In the genomic region with DNA sequence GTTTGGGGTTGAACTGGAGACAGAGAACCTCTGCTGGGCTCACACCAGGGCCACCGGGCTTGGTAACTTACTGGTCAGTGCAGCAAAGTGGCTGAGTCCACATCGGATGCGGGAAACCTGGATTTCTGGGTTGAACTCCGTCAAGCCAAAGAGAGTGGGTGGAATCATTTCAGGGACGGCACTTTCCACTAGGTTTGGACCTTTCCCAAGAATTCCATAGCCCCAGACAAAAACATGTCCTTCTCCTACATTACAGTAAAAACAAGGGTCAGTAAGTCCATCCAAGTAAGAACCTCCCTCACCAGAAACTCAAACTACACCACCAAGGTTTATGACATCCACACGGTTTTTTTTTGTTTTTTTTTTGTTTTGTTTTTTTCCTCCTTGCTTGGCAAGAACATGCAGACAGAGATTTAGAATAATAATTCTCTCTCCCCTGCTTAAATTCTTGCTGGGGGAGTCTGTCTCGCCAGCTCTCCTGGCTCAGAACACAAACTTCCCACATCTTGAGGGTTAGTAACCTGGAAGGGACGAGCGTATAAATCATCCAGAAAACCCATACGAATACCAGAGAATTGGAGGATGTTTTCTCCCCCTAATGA, we compare ENCODE assay signal across 11 cellular contexts. TPM values are rescaled to one million over a fixed set of nuclear protein-coding genes. Genes with fewer than 3 reads are reported as not detected.
DNase-seq lines count a peak whose midpoint lies in the region; ATAC-seq and TF ChIP-seq lines count a peak whose summit lies in the region.
"Had no signal": no experiment of that assay in that cellular context is flagged by ENCODE, and none has a peak within 500 bp of the region (broad histone marks: within the 10 kb centered on the region; RNA-seq: fewer than 3 reads in every experiment).

No MANE protein-coding gene starts in this region.

- H3K27ac ChIP-seq in ACC112 (ENCODE audit: low read depth, low read length) = peak overlapping the region; percentile 71
- peak overlapping the region; percentile 10 to 84 (median 64) for H3K27ac ChIP-seq in heart left ventricle

- H3K9me3 ChIP-seq in heart left ventricle = no peaks in the 10 kb centered on the region

- TF ChIP-seq CTCF in astrocyte of the cerebellum (IDR thresholded peaks at IDR 0.05; ENCODE audit: low read depth, low read length, missing control alignments) (no peak), heart left ventricle (IDR thresholded peaks at IDR 0.05) (no peak)

- H3K79me2 ChIP-seq in ACC112 (ENCODE audit: control insufficient read depth, insufficient read depth, low read length, unreplicated experiment) = no peaks in the 10 kb centered on the region

- in situ Hi-C loops in astrocyte of the cerebellum (cut with HindIII; ENCODE audit: low sequenced_read_pairs) = no loop called here

- DNase-seq in astrocyte of the cerebellum (ENCODE audit: low read depth) (peak; percentile 43), heart left ventricle (peak in 2 of 5 donors; percentile 32 to 48), sciatic nerve (ENCODE audit: low spot score) (no peak), NCI-H2107 treated with DMSO at 0.1 percent for 48 hours (lab: John Stamatoyannopoulos, UW; ENCODE audit: unreplicated experiment) (no peak), NCI-H524 treated with DMSO at 0.1 percent for 48 hours (lab: John Stamatoyannopoulos, UW) (no peak)
- DNase-seq: NCI-H1092, NCI-H524, small intestine had no signal

- H3K4me3 ChIP-seq in ACC112 (ENCODE audit: low read depth, low read length) = no peak overlapping the region
- no peak overlapping the region for H3K4me3 ChIP-seq in astrocyte of the cerebellum (ENCODE audit: low read depth, low read length)
- no peak overlapping the region for H3K4me3 ChIP-seq in heart left ventricle

- peak in 3 of 4 donors; percentile 18 to 54 (median 33) for ATAC-seq in heart left ventricle
- ATAC-seq in sciatic nerve = peak; percentile 80
- no peak for ATAC-seq in GM18511 (IDR thresholded peaks at IDR 0.05; ENCODE audit: unreplicated experiment)
- no peak for ATAC-seq in HG03520 (IDR thresholded peaks at IDR 0.05; ENCODE audit: unreplicated experiment)

- H2AFZ ChIP-seq in ACC112 (ENCODE audit: low read length, unreplicated experiment) = no peak overlapping the region

- no peak for TF ChIP-seq POLR2A in heart left ventricle (IDR thresholded peaks at IDR 0.05)

- peaks cover 35% of the 10 kb centered on the region; the same call in 1 of the 2 replicates for H3K36me3 ChIP-seq in ACC112 (ENCODE audit: insufficient read depth, low read length)
- peaks cover 0 to 96% (median 94%) of the 10 kb centered on the region in 9 donors for H3K36me3 ChIP-seq in heart left ventricle

- H3K4me1 ChIP-seq in ACC112 (ENCODE audit: control insufficient read depth, insufficient read depth, low read length, unreplicated experiment) (peaks cover 23% of the 10 kb centered on the region), heart left ventricle (peaks cover 0 to 36% (median 13%) of the 10 kb centered on the region in 12 donors)

- H3K27me3 ChIP-seq in ACC112 (ENCODE audit: insufficient read depth, low read length) (no peaks in the 10 kb centered on the region), heart left ventricle (no peaks in the 10 kb centered on the region)

- intact Hi-C loops in heart left ventricle (cut with DNase I) = no loop called here
- intact Hi-C loops in sciatic nerve (cut with DNase I) = no loop called here

- WGBS in heart left ventricle, 4 donors = 76 to 83% (median 78%) methylated on average over 10 of the region's 10 CpGs

RNA-seq across cellular contexts. Expression of a gene that starts 17.7 kb away (rescaled TPM):
- 10 to 100 TPM; 36.5 to 54.1 (median 47.9) TPM for total RNA-seq in heart left ventricle
- 10 to 100 TPM; 41.0 to 43.7 TPM for polyA plus RNA-seq in heart left ventricle
- 30.5 TPM for total RNA-seq in sciatic nerve

RNA-seq across cellular contexts. Expression of a gene that starts 36.5 kb away (rescaled TPM):
- total RNA-seq in heart left ventricle (10 to 100 TPM; 22.5 to 65.9 (median 36.7) TPM), sciatic nerve (76.8 TPM)
- 10 to 100 TPM; 11.0 to 19.5 TPM for polyA plus RNA-seq in heart left ventricle

Comparison
In these comparisons a context has a peak if more than half of its experiments do, and no peak if none do; other contexts are left out.
1. ATAC-seq: peak in heart left ventricle (3 of 4) and sciatic nerve (single experiment); none in GM18511 (single experiment) and HG03520 (single experiment).